Comparison of ENCODE assay signal across 7 cellular contexts in genomic region chr15:84938726-84939125, GRCh38. TPM values are rescaled to one million over a fixed set of nuclear protein-coding genes. Genes with fewer than 3 reads are reported as not detected.
"Had no signal": no experiment of that assay in that cellular context is flagged by ENCODE, and none has a peak within 500 bp of the region (broad histone marks: within the 10 kb centered on the region; RNA-seq: fewer than 3 reads in every experiment).

No MANE protein-coding gene starts in this region.

- DNase-seq: H7, IMR-90, KBM-7 had no signal

- H3K4me2 ChIP-seq: GM23338 had no signal

- H3K27ac ChIP-seq: HL-60 had no signal

- H3K9me3 ChIP-seq: HAP-1 had no signal

- H2AFZ ChIP-seq: GM23338 had no signal

- H3K36me3 ChIP-seq: HAP-1 had no signal

- H3K4me3 ChIP-seq: GM23338, HAP-1 had no signal

RNA-seq across cellular contexts. Expression of gene SLC28A1, which starts 54.3 kb away (rescaled TPM):
- total RNA-seq: GM23338, H7, HT1080, IMR-90 had no signal
- polyA plus RNA-seq: GM23338, IMR-90 had no signal
